In genomic region chr1:3998086-3998485, GRCh38 we compare ENCODE assay signal across 27 cellular contexts.
"Had no signal": no experiment of that assay in that cellular context is flagged by ENCODE, and none has a peak within 500 bp of the region (broad histone marks: within the 10 kb centered on the region; RNA-seq: fewer than 3 reads in every experiment).

No MANE protein-coding gene starts in this region.

- H3K27ac Mint-ChIP-seq: activated CD4-positive, alpha-beta T cell treated with anti-CD3 and anti-CD28 coated beads for 36 hours; activated CD8-positive, alpha-beta T cell treated with anti-CD3 and anti-CD28 coated beads, Interleukin-2, amount 10 ng/mL, durations not matched to agents 7 days and 5 days; activated naive CD4-positive, alpha-beta T cell treated with anti-CD3 and anti-CD28 coated beads, Interleukin-2, amount 50 U/mL, for 72 hours; activated T-cell treated with anti-CD3 and anti-CD28 coated beads, Interleukin-2, amount 50 U/mL, for 72 hours; effector memory CD8-positive, alpha-beta T cell; nephron; stimulated activated naive CD8-positive, alpha-beta T cell treated with anti-CD3 and anti-CD28 coated beads, Interleukin-15, amount 100 ng/mL, for 72 hours had no signal

- H3K27ac ChIP-seq: coronary artery, dorsolateral prefrontal cortex, heart right ventricle, left lung, pancreas, psoas muscle, sigmoid colon had no signal

- H3K36me3 Mint-ChIP-seq: activated naive CD4-positive, alpha-beta T cell treated with anti-CD3 and anti-CD28 coated beads, Interleukin-2, amount 50 U/mL, for 72 hours; stimulated activated memory B cell treated with anti-CD40 and anti-IgM and Interleukin-4, amounts not matched to agents 10 μg/mL and 1 μg/mL and 100 μg/mL, for 72 hours had no signal

- H3K4me1 Mint-ChIP-seq: activated CD4-positive, alpha-beta T cell treated with anti-CD3 and anti-CD28 coated beads for 36 hours; nephron; stimulated activated naive CD8-positive, alpha-beta T cell treated with anti-CD3 and anti-CD28 coated beads, Interleukin-15, amount 100 ng/mL, for 72 hours had no signal

- FAIRE-seq: pancreas, small intestine had no signal

- H3K36me3 ChIP-seq: heart right ventricle, left lung, pancreas, sigmoid colon had no signal

- H3K9me3 Mint-ChIP-seq: activated naive CD4-positive, alpha-beta T cell treated with anti-CD3 and anti-CD28 coated beads, Interleukin-2, amount 50 U/mL, for 72 hours; activated T-cell treated with anti-CD3 and anti-CD28 coated beads, Interleukin-2, amount 50 U/mL, for 72 hours; effector memory CD8-positive, alpha-beta T cell; nephron; stimulated activated memory B cell treated with anti-CD40 and anti-IgM and Interleukin-4, amounts not matched to agents 10 μg/mL and 1 μg/mL and 100 μg/mL, for 72 hours; stimulated activated naive CD8-positive, alpha-beta T cell treated with anti-CD3 and anti-CD28 coated beads, Interleukin-15, amount 100 ng/mL, for 72 hours had no signal

- H3K4me3 Mint-ChIP-seq: activated CD4-positive, alpha-beta T cell treated with anti-CD3 and anti-CD28 coated beads for 36 hours; activated CD8-positive, alpha-beta T cell treated with anti-CD3 and anti-CD28 coated beads, Interleukin-2, amount 10 ng/mL, durations not matched to agents 7 days and 5 days; activated T-cell treated with anti-CD3 and anti-CD28 coated beads, Interleukin-2, amount 50 U/mL, for 72 hours; effector memory CD8-positive, alpha-beta T cell; nephron; stimulated activated memory B cell treated with anti-CD40 and anti-IgM and Interleukin-4, amounts not matched to agents 10 μg/mL and 1 μg/mL and 100 μg/mL, for 72 hours; stimulated activated naive CD8-positive, alpha-beta T cell treated with anti-CD3 and anti-CD28 coated beads, Interleukin-15, amount 100 ng/mL, for 72 hours had no signal

- DNase-seq: activated CD4-positive, alpha-beta T cell treated with anti-CD3 and anti-CD28 coated beads for 36 hours; activated CD4-positive, CD25-positive, alpha-beta regulatory T cell; activated CD8-positive, alpha-beta T cell treated with anti-CD3 and anti-CD28 coated beads, Interleukin-2, amount 10 ng/mL, durations not matched to agents 7 days and 5 days; activated naive CD4-positive, alpha-beta T cell; activated T-cell treated with anti-CD3 and anti-CD28 coated beads for 4 hours; activated T-cell treated with anti-CD3 and anti-CD28 coated beads, Interleukin-2, amount 50 U/mL, for 72 hours; cerebellar nuclear complex; effector memory CD8-positive, alpha-beta T cell; foreskin melanocyte; heart right ventricle; nucleus accumbens; psoas muscle; sigmoid colon; small intestine; stimulated activated CD4-positive, alpha-beta T cell treated with anti-CD3 and anti-CD28 coated beads, Interleukin-4, amount 100 ng/mL, for 24 hours; stimulated activated naive CD8-positive, alpha-beta T cell treated with anti-CD3 and anti-CD28 coated beads, Interleukin-15, amount 100 ng/mL, for 72 hours; substantia nigra; T-helper 1 cell had no signal

- H3K4me3 ChIP-seq: coronary artery, dorsolateral prefrontal cortex, heart right ventricle, left lung, lung, pancreas, psoas muscle, sigmoid colon had no signal

- H3K9me3 ChIP-seq: heart right ventricle, left lung, pancreas, psoas muscle, sigmoid colon had no signal

- H3K4me1 ChIP-seq: heart right ventricle, left lung, pancreas, psoas muscle, sigmoid colon had no signal

- ATAC-seq: activated CD4-positive, alpha-beta T cell treated with anti-CD3 and anti-CD28 coated beads for 36 hours; activated CD8-positive, alpha-beta T cell treated with anti-CD3 and anti-CD28 coated beads, Interleukin-2, amount 10 ng/mL, durations not matched to agents 7 days and 5 days; activated naive CD4-positive, alpha-beta T cell treated with anti-CD3 and anti-CD28 coated beads, Interleukin-2, amount 50 U/mL, for 72 hours; activated T-cell treated with anti-CD3 and anti-CD28 coated beads, Interleukin-2, amount 50 U/mL, for 72 hours; effector memory CD8-positive, alpha-beta T cell; esophagus mucosa; heart right ventricle; left lung; pancreas; psoas muscle; stimulated activated memory B cell treated with anti-CD40 and anti-IgM and Interleukin-4, amounts not matched to agents 10 μg/mL and 1 μg/mL and 100 μg/mL, for 72 hours; stimulated activated naive CD8-positive, alpha-beta T cell treated with anti-CD3 and anti-CD28 coated beads, Interleukin-15, amount 100 ng/mL, for 72 hours had no signal
